Comparison of ENCODE assay signal across 11 cellular contexts in the genomic region with DNA sequence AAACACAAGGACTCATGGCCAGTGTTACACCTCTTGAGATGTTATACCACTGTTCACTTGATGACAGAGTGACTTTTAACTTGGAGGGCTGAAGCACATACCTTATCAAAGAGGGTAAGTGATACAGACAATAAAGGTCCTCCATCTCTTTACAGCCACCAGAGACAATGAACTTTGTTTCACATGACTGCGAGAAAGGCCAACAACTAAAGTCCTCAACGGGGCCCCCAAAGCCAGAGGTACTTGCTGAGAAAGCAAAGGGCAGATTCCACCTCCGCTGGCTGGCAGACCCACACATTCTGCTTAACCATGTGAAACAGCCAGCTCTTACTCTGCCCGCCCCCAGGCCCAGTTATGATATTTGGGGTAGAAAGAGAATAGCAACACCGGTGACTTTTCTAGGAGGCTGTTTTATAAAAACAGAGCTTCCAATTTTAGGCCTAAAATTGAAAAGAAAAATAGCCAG. TPM values are rescaled to one million over a fixed set of nuclear protein-coding genes. Genes with fewer than 3 reads are reported as not detected.
DNase-seq lines count a peak whose midpoint lies in the region; ATAC-seq and TF ChIP-seq lines count a peak whose summit lies in the region.
"Had no signal": no experiment of that assay in that cellular context is flagged by ENCODE, and none has a peak within 500 bp of the region (broad histone marks: within the 10 kb centered on the region; RNA-seq: fewer than 3 reads in every experiment).

No MANE protein-coding gene starts in this region.

- no peak overlapping the region for H4K12ac ChIP-seq in trophoblast cell (ENCODE audit: low read depth, low read length)

- no CpG with 5 or more reads among the region's 5 CpGs for WGBS in trophoblast cell (ENCODE audit: extremely low coverage, insufficient coverage, insufficient read length)

- ATAC-seq in gastrocnemius medialis = no peak
- no peak for ATAC-seq in GM19467 (IDR thresholded peaks at IDR 0.05; ENCODE audit: unreplicated experiment)
- ATAC-seq in GM18519 (IDR thresholded peaks at IDR 0.05; ENCODE audit: low FRiP score, unreplicated experiment) = no peak

- H2BK120ac ChIP-seq in trophoblast cell (ENCODE audit: insufficient read depth, low read length, poor library complexity) = no peak overlapping the region

- in situ Hi-C loops in gastrocnemius medialis (cut with MboI; ENCODE audit: low sequenced_read_pairs in 4 of 4) = no loop called here

- H3K27me3 ChIP-seq in gastrocnemius medialis (no peaks in the 10 kb centered on the region), trophoblast cell (ENCODE audit: insufficient read depth, low read length) (no peaks in the 10 kb centered on the region)
- H3K27me3 ChIP-seq: dorsolateral prefrontal cortex had no signal

- no peak overlapping the region for H2AK5ac ChIP-seq in trophoblast cell (ENCODE audit: low read length)

- no peak for TF ChIP-seq POLR2A in gastrocnemius medialis (IDR thresholded peaks at IDR 0.05)

- H3K4me2 ChIP-seq in trophoblast cell (ENCODE audit: low read length) = no peak overlapping the region

- CTCF ChIA-PET in RWPE1 (lab: Yijun Ruan, JAX) = no interaction called here

- H3K9ac ChIP-seq in trophoblast cell (ENCODE audit: low read length) = no peak overlapping the region

- intact Hi-C loops in gastrocnemius medialis (cut with DNase I; ENCODE audit: low total_unique reads) = no loop called here

- no peak overlapping the region for H2BK5ac ChIP-seq in trophoblast cell (ENCODE audit: low read depth, low read length, poor library complexity)

- H3K23ac ChIP-seq in trophoblast cell (ENCODE audit: low read length) = no peak overlapping the region

- H3K79me2 ChIP-seq in trophoblast cell (ENCODE audit: control insufficient read depth, insufficient read depth, low read length, poor library complexity) = peaks cover 5% of the 10 kb centered on the region

- H4K91ac ChIP-seq in trophoblast cell (ENCODE audit: low read depth, low read length) = no peak overlapping the region

- no peak overlapping the region for H3K18ac ChIP-seq in trophoblast cell (ENCODE audit: low read length)

- H3K4ac ChIP-seq in trophoblast cell (ENCODE audit: low read depth, low read length) = no peak overlapping the region

- H3K14ac ChIP-seq in trophoblast cell (ENCODE audit: low read length) = no peak overlapping the region

- H3K4me3 ChIP-seq in GM12865 (ENCODE audit: low read depth, low read length) (no peak overlapping the region), gastrocnemius medialis (no peak overlapping the region), trophoblast cell (ENCODE audit: low read depth, low read length) (no peak overlapping the region)
- H3K4me3 ChIP-seq: dorsolateral prefrontal cortex had no signal

- POLR2A ChIA-PET in RWPE1 (lab: Yijun Ruan, JAX; ENCODE audit: low non-redundant PET) = no interaction called here

- H3K4me1 ChIP-seq in gastrocnemius medialis = peaks cover 26 to 40% of the 10 kb centered on the region in 2 donors
- H3K4me1 ChIP-seq in trophoblast cell (ENCODE audit: control insufficient read depth in 1 of 2, insufficient read depth in 2 of 2, low read length in 2 of 2) = peaks cover 0 to 5% of the 10 kb centered on the region in 2 experiments

- H2AFZ ChIP-seq in trophoblast cell (ENCODE audit: insufficient read depth, low read length, poor library complexity) = no peak overlapping the region

- no peaks in the 10 kb centered on the region for H3K36me3 ChIP-seq in gastrocnemius medialis
- peaks cover 0 to 2% of the 10 kb centered on the region in 2 experiments for H3K36me3 ChIP-seq in trophoblast cell (ENCODE audit: control insufficient read depth in 1 of 2, insufficient read depth in 2 of 2, low read length in 2 of 2)

- H4K8ac ChIP-seq in trophoblast cell (ENCODE audit: low read depth, low read length) = no peak overlapping the region

- H3K9me3 ChIP-seq in gastrocnemius medialis (no peaks in the 10 kb centered on the region), trophoblast cell (ENCODE audit: insufficient read depth, low read depth, low read length) (no peaks in the 10 kb centered on the region)

- H3K27ac ChIP-seq in RWPE1 (peak overlapping the region; percentile 72), gastrocnemius medialis (peak overlapping the region in 3 of 4 donors; percentile 12 to 53 (median 51)), trophoblast cell (ENCODE audit: low read depth, low read length) (no peak overlapping the region)

- DNase-seq in GM12865 (ENCODE audit: low read depth) = peak; percentile 22
- DNase-seq in RWPE1 (ENCODE audit: low spot score) = no peak
- peak; percentile 47 for DNase-seq in glomerular visceral epithelial cell (ENCODE audit: extremely low spot score)
- no peak for DNase-seq in gastrocnemius medialis
- no peak for DNase-seq in trophoblast cell
- DNase-seq in activated naive CD4-positive, alpha-beta T cell treated with anti-CD3 and anti-CD28 coated beads, Interleukin-2, amount 50 U/mL, for 16 hours = no peak
- DNase-seq: DND-41, SHP77 had no signal

- TF ChIP-seq CTCF in GM12865 (IDR thresholded peaks at IDR 0.05; ENCODE audit: insufficient read depth, low read depth, low read length, missing control alignments) (no peak), RWPE1 (conservative IDR thresholded peaks at IDR 0.05; ENCODE audit: low read depth) (no peak), gastrocnemius medialis (IDR thresholded peaks at IDR 0.05 in 4 of 5, conservative IDR thresholded peaks at IDR 0.05 in 1 of 5) (no peak)

- H2BK12ac ChIP-seq in trophoblast cell (ENCODE audit: low read length) = no peak overlapping the region

- H3K79me1 ChIP-seq in trophoblast cell (ENCODE audit: low read length) = no peaks in the 10 kb centered on the region

RNA-seq across cellular contexts. Expression of gene DCUN1D3, which starts 21.4 kb away (rescaled TPM):
- 10 to 100 TPM in 1 of 4 donors, 1 to 10 TPM in 3; 7.6 to 10.5 (median 8.3) TPM for total RNA-seq in gastrocnemius medialis
- 7.3 and 7.9 TPM in 2 replicates for polyA plus RNA-seq in trophoblast cell (2013)

RNA-seq across cellular contexts. Expression of gene LYRM1, which starts 21.9 kb away (rescaled TPM):
- total RNA-seq in gastrocnemius medialis = 10 to 100 TPM; 36.4 to 74.7 (median 38.8) TPM
- 14.8 and 16.5 TPM in 2 replicates for polyA plus RNA-seq in trophoblast cell (2013)

Comparison
In these comparisons a context has a peak if more than half of its experiments do, and no peak if none do; other contexts are left out.
1. DNase-seq: peak in GM12865 (single experiment) and glomerular visceral epithelial cell (single experiment); none in RWPE1 (single experiment), gastrocnemius medialis (0 of 2), trophoblast cell (0 of 2) and activated naive CD4-positive, alpha-beta T cell treated with anti-CD3 and anti-CD28 coated beads, Interleukin-2, amount 50 U/mL, for 16 hours (single experiment).